In the genomic region with DNA sequence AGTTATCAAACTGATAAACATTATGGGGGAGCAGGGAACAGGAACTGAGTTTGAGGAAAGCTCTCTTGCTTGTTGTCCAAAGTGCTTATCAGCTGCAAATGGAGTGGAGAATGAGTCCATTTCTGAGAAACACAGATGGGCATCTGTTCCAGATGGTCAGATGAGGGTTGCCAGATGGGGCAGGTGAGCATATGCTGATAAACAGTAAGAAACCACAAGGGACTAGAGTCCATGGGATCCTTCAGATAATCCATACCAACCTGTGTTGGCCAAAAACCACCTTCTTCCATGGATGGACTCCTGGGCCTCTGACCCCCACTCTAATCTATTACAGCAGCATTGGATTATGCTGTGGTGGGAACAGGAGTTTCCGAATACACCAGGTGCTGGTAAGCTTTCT, we compare ENCODE assay signal across 1 cellular context.
TF ChIP-seq lines count a peak whose summit lies in the region.

No MANE protein-coding gene starts in this region.

TF ChIP-seq in K562, 482 proteins besides CTCF, POLR2A, EP300 and RAD21 (continued from another document):
- TF ChIP-seq ZMIZ1 (IDR thresholded peaks at IDR 0.05; ENCODE audit: low read depth in 2 of 2, low read length in 2 of 2) = peak in 1 of 2 experiments; percentile 57; a peak in 1 of 4 replicates
- peak; percentile 84; the same call in 1 of the 2 replicates for TF ChIP-seq ZBTB9 (CRISPR knock-in tag; IDR thresholded peaks at IDR 0.05)
- TF ChIP-seq ZNF347 (CRISPR knock-in tag; IDR thresholded peaks at IDR 0.05; ENCODE audit: low read depth) = no peak
- peak in 1 of 2 experiments; percentile 85; a peak in 2 of 4 replicates for TF ChIP-seq TEAD1 (CRISPR knock-in tag; IDR thresholded peaks at IDR 0.05)
- TF ChIP-seq NFE2 (IDR thresholded peaks at IDR 0.05; ENCODE audit: low read depth) = peak; percentile 14; the same call in 1 of the 2 replicates
- peak; percentile 91 for TF ChIP-seq FOXM1 (IDR thresholded peaks at IDR 0.05; ENCODE audit: low read depth)
- no peak for TF ChIP-seq FOXM1 (CRISPR knock-in tag; IDR thresholded peaks at IDR 0.05; ENCODE audit: low read depth)
- no peak for TF ChIP-seq ARID3B (CRISPR knock-in tag; IDR thresholded peaks at IDR 0.05; ENCODE audit: borderline replicate concordance)
- TF ChIP-seq, protein P1, sequence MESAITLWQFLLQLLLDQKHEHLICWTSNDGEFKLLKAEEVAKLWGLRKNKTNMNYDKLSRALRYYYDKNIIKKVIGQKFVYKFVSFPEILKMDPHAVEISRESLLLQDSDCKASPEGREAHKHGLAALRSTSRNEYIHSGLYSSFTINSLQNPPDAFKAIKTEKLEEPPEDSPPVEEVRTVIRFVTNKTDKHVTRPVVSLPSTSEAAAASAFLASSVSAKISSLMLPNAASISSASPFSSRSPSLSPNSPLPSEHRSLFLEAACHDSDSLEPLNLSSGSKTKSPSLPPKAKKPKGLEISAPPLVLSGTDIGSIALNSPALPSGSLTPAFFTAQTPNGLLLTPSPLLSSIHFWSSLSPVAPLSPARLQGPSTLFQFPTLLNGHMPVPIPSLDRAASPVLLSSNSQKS (CRISPR knock-in tag; IDR thresholded peaks at IDR 0.05) = no peak
- peak; percentile 92 for TF ChIP-seq ZNF395 (CRISPR knock-in tag; IDR thresholded peaks at IDR 0.05)
- TF ChIP-seq FOXK2 (conservative IDR thresholded peaks at IDR 0.05 in 1 of 2, IDR thresholded peaks at IDR 0.05 in 1 of 2; ENCODE audit: low read depth in 2 of 2) = peak in 1 of 2 experiments; percentile 46; a peak in 1 of 4 replicates
- TF ChIP-seq ZNF217 (CRISPR knock-in tag; IDR thresholded peaks at IDR 0.05) = no peak
- no peak for TF ChIP-seq PHB (CRISPR knock-in tag; IDR thresholded peaks at IDR 0.05)
- TF ChIP-seq MYNN (IDR thresholded peaks at IDR 0.05) = 0 out of 2 replicates have a peak, but pooled peaks have one; percentile 41
- TF ChIP-seq MYNN (CRISPR knock-in tag; IDR thresholded peaks at IDR 0.05) = no peak
- peak; percentile 27 for TF ChIP-seq DACH1 (IDR thresholded peaks at IDR 0.05; ENCODE audit: partially characterized antibody)
- peak; percentile 55 for TF ChIP-seq HDAC3 (IDR thresholded peaks at IDR 0.05; ENCODE audit: borderline replicate concordance, partially characterized antibody)
- TF ChIP-seq KLF13 (tag; IDR thresholded peaks at IDR 0.05; ENCODE audit: borderline replicate concordance, low read depth) = no peak
- TF ChIP-seq, protein P2, sequence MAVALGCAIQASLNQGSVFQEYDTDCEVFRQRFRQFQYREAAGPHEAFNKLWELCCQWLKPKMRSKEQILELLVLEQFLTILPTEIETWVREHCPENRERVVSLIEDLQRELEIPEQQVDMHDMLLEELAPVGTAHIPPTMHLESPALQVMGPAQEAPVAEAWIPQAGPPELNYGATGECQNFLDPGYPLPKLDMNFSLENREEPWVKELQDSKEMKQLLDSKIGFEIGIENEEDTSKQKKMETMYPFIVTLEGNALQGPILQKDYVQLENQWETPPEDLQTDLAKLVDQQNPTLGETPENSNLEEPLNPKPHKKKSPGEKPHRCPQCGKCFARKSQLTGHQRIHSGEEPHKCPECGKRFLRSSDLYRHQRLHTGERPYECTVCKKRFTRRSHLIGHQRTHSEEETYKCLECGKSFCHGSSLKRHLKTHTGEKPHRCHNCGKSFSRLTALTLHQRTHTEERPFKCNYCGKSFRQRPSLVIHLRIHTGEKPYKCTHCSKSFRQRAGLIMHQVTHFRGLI (CRISPR knock-in tag; IDR thresholded peaks at IDR 0.05) = peak; percentile 65; the same call in 1 of the 2 replicates
- TF ChIP-seq POLR2B (IDR thresholded peaks at IDR 0.05; ENCODE audit: low read depth, partially characterized antibody) = no peak
- TF ChIP-seq NR4A1 (CRISPR knock-in tag; IDR thresholded peaks at IDR 0.05) = no peak
- peak; percentile 72; the same call in 1 of the 2 replicates for TF ChIP-seq NR4A1 (tag; IDR thresholded peaks at IDR 0.05)
- no peak for TF ChIP-seq ZBTB1 (CRISPR knock-in tag; IDR thresholded peaks at IDR 0.05; ENCODE audit: borderline replicate concordance, low read depth)
- no peak for TF ChIP-seq ZNF696 (CRISPR knock-in tag; conservative IDR thresholded peaks at IDR 0.05)
- TF ChIP-seq DNMT1 (IDR thresholded peaks at IDR 0.05) = no peak
- peak; percentile 32 to 58; a peak in 3 of 4 replicates for TF ChIP-seq MAZ (CRISPR knock-in tag; conservative IDR thresholded peaks at IDR 0.05 in 1 of 2, IDR thresholded peaks at IDR 0.05 in 1 of 2)
- TF ChIP-seq CREM (IDR thresholded peaks at IDR 0.05; ENCODE audit: low read depth) = peak; percentile 38
- TF ChIP-seq ZNF583 (CRISPR knock-in tag; IDR thresholded peaks at IDR 0.05) = peak; percentile 89
- TF ChIP-seq, protein P3, sequence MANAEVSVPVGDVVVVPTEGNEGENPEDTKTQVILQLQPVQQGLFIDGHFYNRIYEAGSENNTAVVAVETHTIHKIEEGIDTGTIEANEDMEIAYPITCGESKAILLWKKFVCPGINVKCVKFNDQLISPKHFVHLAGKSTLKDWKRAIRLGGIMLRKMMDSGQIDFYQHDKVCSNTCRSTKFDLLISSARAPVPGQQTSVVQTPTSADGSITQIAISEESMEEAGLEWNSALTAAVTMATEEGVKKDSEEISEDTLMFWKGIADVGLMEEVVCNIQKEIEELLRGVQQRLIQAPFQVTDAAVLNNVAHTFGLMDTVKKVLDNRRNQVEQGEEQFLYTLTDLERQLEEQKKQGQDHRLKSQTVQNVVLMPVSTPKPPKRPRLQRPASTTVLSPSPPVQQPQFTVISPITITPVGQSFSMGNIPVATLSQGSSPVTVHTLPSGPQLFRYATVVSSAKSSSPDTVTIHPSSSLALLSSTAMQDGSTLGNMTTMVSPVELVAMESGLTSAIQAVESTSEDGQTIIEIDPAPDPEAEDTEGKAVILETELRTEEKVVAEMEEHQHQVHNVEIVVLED (CRISPR knock-in tag; IDR thresholded peaks at IDR 0.05) = 0 out of 2 replicates have a peak, but pooled peaks have one; percentile 40
- TF ChIP-seq EHMT2 (IDR thresholded peaks at IDR 0.05) = peak; percentile 49; the same call in 1 of the 2 replicates
- TF ChIP-seq, protein P4, sequence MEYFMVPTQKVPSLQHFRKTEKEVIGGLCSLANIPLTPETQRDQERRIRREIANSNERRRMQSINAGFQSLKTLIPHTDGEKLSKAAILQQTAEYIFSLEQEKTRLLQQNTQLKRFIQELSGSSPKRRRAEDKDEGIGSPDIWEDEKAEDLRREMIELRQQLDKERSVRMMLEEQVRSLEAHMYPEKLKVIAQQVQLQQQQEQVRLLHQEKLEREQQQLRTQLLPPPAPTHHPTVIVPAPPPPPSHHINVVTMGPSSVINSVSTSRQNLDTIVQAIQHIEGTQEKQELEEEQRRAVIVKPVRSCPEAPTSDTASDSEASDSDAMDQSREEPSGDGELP (CRISPR knock-in tag; IDR thresholded peaks at IDR 0.05; ENCODE audit: borderline replicate concordance) = peak; percentile 27; the same call in 1 of the 2 replicates
TF ChIP-seq in K562: peak in this region for 108.
